18 cellular contexts compared by ENCODE assay signal in genomic region chr20:10324198-10324836, GRCh38.
DNase-seq lines count a peak whose midpoint lies in the region; ATAC-seq and TF ChIP-seq lines count a peak whose summit lies in the region.
"Had no signal": no experiment of that assay in that cellular context is flagged by ENCODE, and none has a peak within 500 bp of the region (broad histone marks: within the 10 kb centered on the region; RNA-seq: fewer than 3 reads in every experiment).

No MANE protein-coding gene starts in this region.

- H3K14ac ChIP-seq in neuronal stem cell (ENCODE audit: low read length) = peak overlapping the region; percentile 31

- H3K4me2 ChIP-seq in neuronal stem cell (ENCODE audit: insufficient read depth, low read length, poor library complexity, severe bottlenecking) = no peak overlapping the region

- no peak overlapping the region for H3K4ac ChIP-seq in neuronal stem cell (ENCODE audit: low read length)

- H3K27ac Mint-ChIP-seq in stimulated activated effector memory CD8-positive, alpha-beta T cell treated with anti-CD3 and anti-CD28 coated beads, Interleukin-12 subunit alpha, Interleukin-12 subunit beta, amount 100 ng/mL, for 72 hours = no peak overlapping the region
- H3K27ac Mint-ChIP-seq: CD4-positive, alpha-beta memory T cell; HFFc6 had no signal

- no peak overlapping the region for H4K91ac ChIP-seq in neuronal stem cell (ENCODE audit: low read depth, low read length, poor library complexity)

- H3K9me3 Mint-ChIP-seq in stimulated activated effector memory CD8-positive, alpha-beta T cell treated with anti-CD3 and anti-CD28 coated beads, Interleukin-12 subunit alpha, Interleukin-12 subunit beta, amount 100 ng/mL, for 72 hours = no peaks in the 10 kb centered on the region
- H3K9me3 Mint-ChIP-seq: HFFc6 had no signal

- no peak overlapping the region for H2BK5ac ChIP-seq in neuronal stem cell (ENCODE audit: low read length)

- no peak overlapping the region for H2BK15ac ChIP-seq in neuronal stem cell (ENCODE audit: low read length)

- DNase-seq in Right ventricle myocardium superior = no peak
- no peak for DNase-seq in left ventricle myocardium inferior
- DNase-seq in left kidney (ENCODE audit: low read depth, low spot score) = peak; percentile 42
- DNase-seq in neuronal stem cell (ENCODE audit: low spot score) = no peak
- DNase-seq in stimulated activated effector memory CD8-positive, alpha-beta T cell treated with anti-CD3 and anti-CD28 coated beads, Interleukin-12 subunit alpha, Interleukin-12 subunit beta, amount 100 ng/mL, for 72 hours (ENCODE audit: low spot score in 2 of 2) = no peak
- no peak for DNase-seq in GM10266 (ENCODE audit: extremely low spot score)
- DNase-seq: 8988T; C1 segment of cervical spinal cord; Calu3; CD4-positive, alpha-beta memory T cell; COR-L47; DMS53; DMS79 treated with DMSO at 0.1 percent for 48 hours; GF-D8; GOT3; HFFc6 had no signal

- intact Hi-C loops in Right ventricle myocardium superior (cut with DNase I) (no loop called here), left ventricle myocardium inferior (cut with micrococcal nuclease) (no loop called here)

- H3K4me3 ChIP-seq in left ventricle myocardium inferior (no peak overlapping the region), neuronal stem cell (ENCODE audit: low read length in 2 of 2) (no peak overlapping the region)
- H3K4me3 ChIP-seq: HAP-1 had no signal

- peaks cover 7% of the 10 kb centered on the region for H3K4me1 Mint-ChIP-seq in stimulated activated effector memory CD8-positive, alpha-beta T cell treated with anti-CD3 and anti-CD28 coated beads, Interleukin-12 subunit alpha, Interleukin-12 subunit beta, amount 100 ng/mL, for 72 hours
- H3K4me1 Mint-ChIP-seq: CD4-positive, alpha-beta memory T cell had no signal

- H2BK120ac ChIP-seq in neuronal stem cell (ENCODE audit: low read depth, low read length) = no peak overlapping the region

- H3K9ac ChIP-seq in neuronal stem cell (ENCODE audit: low read depth, low read length, poor library complexity) = no peak overlapping the region

- H3K4me1 ChIP-seq in left ventricle myocardium inferior (no peaks in the 10 kb centered on the region), neuronal stem cell (ENCODE audit: control insufficient read depth in 2 of 2, insufficient read depth in 1 of 2, low read depth in 1 of 2, low read length in 2 of 2) (peaks cover 0 to 1% of the 10 kb centered on the region in 2 donors)

- peak overlapping the region; percentile 22 for H3K18ac ChIP-seq in neuronal stem cell (ENCODE audit: low read length)

- H3K27me3 ChIP-seq in left ventricle myocardium inferior (ENCODE audit: low read depth) (peaks cover 21% of the 10 kb centered on the region), neuronal stem cell (ENCODE audit: control insufficient read depth in 3 of 3, insufficient read depth in 3 of 3, low read depth in 1 of 3, low read length in 3 of 3) (peaks cover 0 to 3% (median 0%) of the 10 kb centered on the region in 3 experiments)

- H3K27ac ChIP-seq in left ventricle myocardium inferior (replicated peaks) (no peak overlapping the region), neuronal stem cell (replicated peaks; ENCODE audit: low read length) (no peak overlapping the region)

- TF ChIP-seq CTCF in left ventricle myocardium inferior (IDR thresholded peaks at IDR 0.05; ENCODE audit: borderline replicate concordance) (no peak), GM10266 (IDR thresholded peaks at IDR 0.05; ENCODE audit: control insufficient read depth, insufficient read depth, low read depth, missing control alignments) (no peak)

- no peak overlapping the region for H3K23ac ChIP-seq in neuronal stem cell (ENCODE audit: low read depth, low read length, poor library complexity)

- no peak overlapping the region for H2BK12ac ChIP-seq in neuronal stem cell (ENCODE audit: low read length)

- H3K79me1 ChIP-seq in neuronal stem cell (ENCODE audit: low read depth, low read length) = no peaks in the 10 kb centered on the region

- no peaks in the 10 kb centered on the region for H3K9me3 ChIP-seq in left ventricle myocardium inferior (replicated peaks)
- no peaks in the 10 kb centered on the region for H3K9me3 ChIP-seq in neuronal stem cell (replicated peaks in 1 of 2; ENCODE audit: control insufficient read depth in 2 of 2, insufficient read depth in 1 of 2, low read depth in 1 of 2, low read length in 2 of 2)
- H3K9me3 ChIP-seq: HAP-1 had no signal

- no peak overlapping the region for H3K4me3 Mint-ChIP-seq in stimulated activated effector memory CD8-positive, alpha-beta T cell treated with anti-CD3 and anti-CD28 coated beads, Interleukin-12 subunit alpha, Interleukin-12 subunit beta, amount 100 ng/mL, for 72 hours
- H3K4me3 Mint-ChIP-seq: CD4-positive, alpha-beta memory T cell; HFFc6 had no signal

- WGBS in neuronal stem cell (ENCODE audit: extremely low coverage in 2 of 2, insufficient read length in 2 of 2, insufficient replicate concordance in 1 of 2), 2 donors = no CpG with 5 or more reads among the region's 8 CpGs

- no peaks in the 10 kb centered on the region for H3K36me3 ChIP-seq in left ventricle myocardium inferior
- no peaks in the 10 kb centered on the region for H3K36me3 ChIP-seq in neuronal stem cell (replicated peaks in 1 of 2; ENCODE audit: control insufficient read depth in 2 of 2, insufficient read depth in 2 of 2, low read length in 2 of 2)
- H3K36me3 ChIP-seq: HAP-1 had no signal

- no peaks in the 10 kb centered on the region for H3K36me3 Mint-ChIP-seq in stimulated activated effector memory CD8-positive, alpha-beta T cell treated with anti-CD3 and anti-CD28 coated beads, Interleukin-12 subunit alpha, Interleukin-12 subunit beta, amount 100 ng/mL, for 72 hours
- H3K36me3 Mint-ChIP-seq: CD4-positive, alpha-beta memory T cell had no signal

- no peak overlapping the region for H4K8ac ChIP-seq in neuronal stem cell (ENCODE audit: low read depth, low read length)

- no peak overlapping the region for H2AFZ ChIP-seq in neuronal stem cell (ENCODE audit: low read length)

- no peak overlapping the region for H2AK5ac ChIP-seq in neuronal stem cell (ENCODE audit: low read depth, low read length)

- ATAC-seq in Right ventricle myocardium superior (ENCODE audit: poor library complexity) (peak; percentile 38), GM18870 (IDR thresholded peaks at IDR 0.05; ENCODE audit: unreplicated experiment) (no peak)
- peak; percentile 26 for ATAC-seq in stimulated activated effector memory CD8-positive, alpha-beta T cell treated with anti-CD3 and anti-CD28 coated beads, Interleukin-12 subunit alpha, Interleukin-12 subunit beta, amount 100 ng/mL, for 72 hours
